9 cellular contexts compared by ENCODE assay signal in genomic region chr5:136249678-136250266, GRCh38. TPM values are rescaled to one million over a fixed set of nuclear protein-coding genes. Genes with fewer than 3 reads are reported as not detected.
A peak's percentile ranks its signal among the peaks of the same experiment; 100 is the strongest.
DNase-seq lines count a peak whose midpoint lies in the region; ATAC-seq and TF ChIP-seq lines count a peak whose summit lies in the region.
"Had no signal": no experiment of that assay in that cellular context is flagged by ENCODE, and none has a peak within 500 bp of the region (broad histone marks: within the 10 kb centered on the region; RNA-seq: fewer than 3 reads in every experiment).

No MANE protein-coding gene starts in this region.

- no peak overlapping the region for H3K4me3 Mint-ChIP-seq in endothelial cell (ENCODE audit: unreplicated experiment)
- no peak overlapping the region for H3K4me3 Mint-ChIP-seq in activated CD4-positive, alpha-beta T cell treated with anti-CD3 and anti-CD28 coated beads, Interleukin-2, amount 10 ng/mL, durations not matched to agents 7 days and 5 days
- H3K4me3 Mint-ChIP-seq: effector memory CD8-positive, alpha-beta T cell had no signal

- peak; percentile 53 for TF ChIP-seq CTCF in endothelial cell (IDR thresholded peaks at IDR 0.05; ENCODE audit: unreplicated experiment)

- no peaks in the 10 kb centered on the region for H3K36me3 Mint-ChIP-seq in endothelial cell (ENCODE audit: low read depth, unreplicated experiment)
- H3K36me3 Mint-ChIP-seq in activated CD4-positive, alpha-beta T cell treated with anti-CD3 and anti-CD28 coated beads, Interleukin-2, amount 10 ng/mL, durations not matched to agents 7 days and 5 days (ENCODE audit: low read depth) = no peaks in the 10 kb centered on the region

- no peak overlapping the region for H3K27ac Mint-ChIP-seq in endothelial cell (ENCODE audit: unreplicated experiment)
- H3K27ac Mint-ChIP-seq in activated CD4-positive, alpha-beta T cell treated with anti-CD3 and anti-CD28 coated beads, Interleukin-2, amount 10 ng/mL, durations not matched to agents 7 days and 5 days = no peak overlapping the region
- H3K27ac Mint-ChIP-seq: effector memory CD8-positive, alpha-beta T cell had no signal

- H3K27me3 Mint-ChIP-seq in endothelial cell (ENCODE audit: unreplicated experiment) = no peaks in the 10 kb centered on the region
- peaks cover 1% of the 10 kb centered on the region for H3K27me3 Mint-ChIP-seq in activated CD4-positive, alpha-beta T cell treated with anti-CD3 and anti-CD28 coated beads, Interleukin-2, amount 10 ng/mL, durations not matched to agents 7 days and 5 days

- ATAC-seq in GM19395 (IDR thresholded peaks at IDR 0.05; ENCODE audit: unreplicated experiment) = no peak
- ATAC-seq: effector memory CD8-positive, alpha-beta T cell had no signal

- CTCF ChIA-PET in activated CD4-positive, alpha-beta T cell treated with anti-CD3 and anti-CD28 coated beads, Interleukin-2, amount 10 ng/mL, durations not matched to agents 7 days and 5 days (lab: Charles Lee) = no interaction called here

- DNase-seq in stimulated activated CD4-positive, alpha-beta T cell treated with anti-CD3 and anti-CD28 coated beads, Interleukin-15, amount 100 ng/mL, for 24 hours = peak; percentile 26
- DNase-seq in stimulated activated CD4-positive, alpha-beta T cell treated with anti-CD3 and anti-CD28 coated beads, Interleukin-12 subunit alpha, Interleukin-12 subunit beta, amount 100 ng/mL, for 4 hours = no peak
- DNase-seq in Kasumi-1 (lab: John Stamatoyannopoulos, UW) (peak; percentile 55 to 65), RPMI7951 (ENCODE audit: low read depth) (peak; percentile 51), endothelial cell (ENCODE audit: low spot score) (peak; percentile 67), middle frontal gyrus (ENCODE audit: extremely low spot score, low spot score) (peak; percentile 50)
- no peak for DNase-seq in activated CD4-positive, alpha-beta T cell treated with anti-CD3 and anti-CD28 coated beads, Interleukin-2, amount 10 ng/mL, durations not matched to agents 7 days and 5 days

- no peaks in the 10 kb centered on the region for H3K4me1 Mint-ChIP-seq in endothelial cell (ENCODE audit: unreplicated experiment)
- H3K4me1 Mint-ChIP-seq in activated CD4-positive, alpha-beta T cell treated with anti-CD3 and anti-CD28 coated beads, Interleukin-2, amount 10 ng/mL, durations not matched to agents 7 days and 5 days = no peaks in the 10 kb centered on the region

- no peaks in the 10 kb centered on the region for H3K9me3 Mint-ChIP-seq in endothelial cell (ENCODE audit: unreplicated experiment)
- no peaks in the 10 kb centered on the region for H3K9me3 Mint-ChIP-seq in activated CD4-positive, alpha-beta T cell treated with anti-CD3 and anti-CD28 coated beads, Interleukin-2, amount 10 ng/mL, durations not matched to agents 7 days and 5 days
- H3K9me3 Mint-ChIP-seq: effector memory CD8-positive, alpha-beta T cell had no signal

- POLR2A ChIA-PET in activated CD4-positive, alpha-beta T cell treated with anti-CD3 and anti-CD28 coated beads, Interleukin-2, amount 10 ng/mL, durations not matched to agents 7 days and 5 days (lab: Charles Lee) = no interaction called here

RNA-seq across cellular contexts. Expression of gene SMIM32, which starts 56.8 kb away (rescaled TPM):
- total RNA-seq in RPMI7951 (2014; rRNA removed; shearing (Covaris generic)) = not detected in 2 replicates
- total RNA-seq in endothelial cell (ENCODE audit: unreplicated experiment) = not detected
- not detected for total RNA-seq in activated CD4-positive, alpha-beta T cell treated with anti-CD3 and anti-CD28 coated beads, Interleukin-2, amount 10 ng/mL, durations not matched to agents 7 days and 5 days

Comparison
In these comparisons a context has a peak if more than half of its experiments do, and no peak if none do; other contexts are left out.
1. DNase-seq: peak in stimulated activated CD4-positive, alpha-beta T cell treated with anti-CD3 and anti-CD28 coated beads, Interleukin-15, amount 100 ng/mL, for 24 hours (single experiment), Kasumi-1 (2 of 2), RPMI7951 (single experiment), endothelial cell (single experiment) and middle frontal gyrus (single experiment); none in stimulated activated CD4-positive, alpha-beta T cell treated with anti-CD3 and anti-CD28 coated beads, Interleukin-12 subunit alpha, Interleukin-12 subunit beta, amount 100 ng/mL, for 4 hours (single experiment) and activated CD4-positive, alpha-beta T cell treated with anti-CD3 and anti-CD28 coated beads, Interleukin-2, amount 10 ng/mL, durations not matched to agents 7 days and 5 days (single experiment).